In genomic region chr6:13462380-13463326, GRCh38 we compare ENCODE assay signal across 11 cellular contexts. TPM values are rescaled to one million over a fixed set of nuclear protein-coding genes. Genes with fewer than 3 reads are reported as not detected.
A peak's percentile ranks its signal among the peaks of the same experiment; 100 is the strongest.
DNase-seq lines count a peak whose midpoint lies in the region; ATAC-seq and TF ChIP-seq lines count a peak whose summit lies in the region.
"Had no signal": no experiment of that assay in that cellular context is flagged by ENCODE, and none has a peak within 500 bp of the region (broad histone marks: within the 10 kb centered on the region; RNA-seq: fewer than 3 reads in every experiment).

No MANE protein-coding gene starts in this region.

- H3K36me3 Mint-ChIP-seq in WTC11 (no peaks in the 10 kb centered on the region), immature natural killer cell (peaks cover 0 to 16% (median 16%) of the 10 kb centered on the region in 3 donors)

- no peak for TF ChIP-seq CTCF in WTC11 (IDR thresholded peaks at IDR 0.05)

- H3K27ac Mint-ChIP-seq in WTC11: peak overlapping the region; percentile 87
- peak overlapping the region; percentile 78 to 100 (median 84) for H3K27ac Mint-ChIP-seq in immature natural killer cell
- H3K27ac Mint-ChIP-seq: progenitor cell of endocrine pancreas had no signal

- DNase-seq in AG08395 (ENCODE audit: low spot score) (peak; percentile 78), Daoy (ENCODE audit: low read depth) (peak; percentile 64), WTC11 (ENCODE audit: low spot score) (no peak), immature natural killer cell (no peak), cortex of kidney (lab: John Stamatoyannopoulos, UW) (no peak), NCI-H1048 (lab: John Stamatoyannopoulos, UW) (no peak), NCI-H510A treated with DMSO at 0.1 percent for 48 hours (lab: John Stamatoyannopoulos, UW) (no peak)
- DNase-seq: NCI-H1417 had no signal

- peak; percentile 66 for ATAC-seq in WTC11
- ATAC-seq in HG03175 (IDR thresholded peaks at IDR 0.05; ENCODE audit: unreplicated experiment): no peak
- ATAC-seq: gastroesophageal sphincter had no signal

- H3K27me3 Mint-ChIP-seq in WTC11 (ENCODE audit: low read depth) (no peaks in the 10 kb centered on the region), immature natural killer cell (ENCODE audit: low read depth in 3 of 3) (peaks cover 0 to 1% (median 0%) of the 10 kb centered on the region in 3 donors)

- H3K9me3 Mint-ChIP-seq in WTC11 (no peaks in the 10 kb centered on the region), immature natural killer cell (no peaks in the 10 kb centered on the region)

- CTCF ChIA-PET in WTC11 (lab: Charles Lee): interaction anchor here (1.1 to 1.8 kb wide), 3 partner anchors 112 to 162 kb away, joined by 5 to 8 read pairs (median 7); partner anchors contain the start of gene SIRT5

- POLR2A ChIA-PET in WTC11 (lab: Charles Lee): interaction anchor here (0.7 to 1.8 kb wide), 2 partner anchors 11 to 24 kb away, joined by 3 to 7 read pairs; partner anchors contain the start of gene GFOD1

- H3K4me3 Mint-ChIP-seq in WTC11 (peak overlapping the region; percentile 54), immature natural killer cell (peak overlapping the region; percentile 15 to 70 (median 65))

- H3K4me1 Mint-ChIP-seq in WTC11 (peaks cover 55% of the 10 kb centered on the region), immature natural killer cell (peaks cover 94 to 100% of the 10 kb centered on the region in 2 donors)

TF ChIP-seq in WTC11, 78 proteins besides CTCF, POLR2A, EP300 and RAD21:
- TF ChIP-seq GRHL2 (CRISPR knock-in tag; IDR thresholded peaks at IDR 0.05; ENCODE audit: insufficient replicate concordance, severe bottlenecking) (no peak), ZNF263 (CRISPR knock-in tag; IDR thresholded peaks at IDR 0.05; ENCODE audit: low read depth) (no peak)
- TF ChIP-seq, protein P1, sequence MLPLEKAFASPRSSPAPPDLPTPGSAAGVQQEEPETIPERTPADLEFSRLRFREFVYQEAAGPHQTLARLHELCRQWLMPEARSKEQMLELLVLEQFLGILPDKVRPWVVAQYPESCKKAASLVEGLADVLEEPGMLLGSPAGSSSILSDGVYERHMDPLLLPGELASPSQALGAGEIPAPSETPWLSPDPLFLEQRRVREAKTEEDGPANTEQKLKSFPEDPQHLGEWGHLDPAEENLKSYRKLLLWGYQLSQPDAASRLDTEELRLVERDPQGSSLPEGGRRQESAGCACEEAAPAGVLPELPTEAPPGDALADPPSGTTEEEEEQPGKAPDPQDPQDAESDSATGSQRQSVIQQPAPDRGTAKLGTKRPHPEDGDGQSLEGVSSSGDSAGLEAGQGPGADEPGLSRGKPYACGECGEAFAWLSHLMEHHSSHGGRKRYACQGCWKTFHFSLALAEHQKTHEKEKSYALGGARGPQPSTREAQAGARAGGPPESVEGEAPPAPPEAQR (CRISPR knock-in tag; IDR thresholded peaks at IDR 0.05): no peak
- TF ChIP-seq, protein P2, sequence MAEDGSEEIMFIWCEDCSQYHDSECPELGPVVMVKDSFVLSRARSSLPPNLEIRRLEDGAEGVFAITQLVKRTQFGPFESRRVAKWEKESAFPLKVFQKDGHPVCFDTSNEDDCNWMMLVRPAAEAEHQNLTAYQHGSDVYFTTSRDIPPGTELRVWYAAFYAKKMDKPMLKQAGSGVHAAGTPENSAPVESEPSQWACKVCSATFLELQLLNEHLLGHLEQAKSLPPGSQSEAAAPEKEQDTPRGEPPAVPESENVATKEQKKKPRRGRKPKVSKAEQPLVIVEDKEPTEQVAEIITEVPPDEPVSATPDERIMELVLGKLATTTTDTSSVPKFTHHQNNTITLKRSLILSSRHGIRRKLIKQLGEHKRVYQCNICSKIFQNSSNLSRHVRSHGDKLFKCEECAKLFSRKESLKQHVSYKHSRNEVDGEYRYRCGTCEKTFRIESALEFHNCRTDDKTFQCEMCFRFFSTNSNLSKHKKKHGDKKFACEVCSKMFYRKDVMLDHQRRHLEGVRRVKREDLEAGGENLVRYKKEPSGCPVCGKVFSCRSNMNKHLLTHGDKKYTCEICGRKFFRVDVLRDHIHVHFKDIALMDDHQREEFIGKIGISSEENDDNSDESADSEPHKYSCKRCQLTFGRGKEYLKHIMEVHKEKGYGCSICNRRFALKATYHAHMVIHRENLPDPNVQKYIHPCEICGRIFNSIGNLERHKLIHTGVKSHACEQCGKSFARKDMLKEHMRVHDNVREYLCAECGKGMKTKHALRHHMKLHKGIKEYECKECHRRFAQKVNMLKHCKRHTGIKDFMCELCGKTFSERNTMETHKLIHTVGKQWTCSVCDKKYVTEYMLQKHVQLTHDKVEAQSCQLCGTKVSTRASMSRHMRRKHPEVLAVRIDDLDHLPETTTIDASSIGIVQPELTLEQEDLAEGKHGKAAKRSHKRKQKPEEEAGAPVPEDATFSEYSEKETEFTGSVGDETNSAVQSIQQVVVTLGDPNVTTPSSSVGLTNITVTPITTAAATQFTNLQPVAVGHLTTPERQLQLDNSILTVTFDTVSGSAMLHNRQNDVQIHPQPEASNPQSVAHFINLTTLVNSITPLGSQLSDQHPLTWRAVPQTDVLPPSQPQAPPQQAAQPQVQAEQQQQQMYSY (CRISPR knock-in tag; IDR thresholded peaks at IDR 0.05): peak; percentile 88

RNA-seq across cellular contexts. Expression of gene GFOD1, which starts 24.7 kb away (rescaled TPM):
- 4.5 and 6.3 TPM in 2 replicates for total RNA-seq in Daoy (2014; rRNA removed; shearing (Covaris generic))
- total RNA-seq in WTC11 (2021): 5.2 to 8.5 TPM (median 5.8 TPM) in 3 replicates
- polyA plus RNA-seq in immature natural killer cell: 10 to 100 TPM; 22.5 to 68.8 (median 49.3) TPM

Comparison
In these comparisons a context has a peak if more than half of its experiments do, and no peak if none do; other contexts are left out.
1. DNase-seq: peak in AG08395 (single experiment) and Daoy (single experiment); none in WTC11 (single experiment), immature natural killer cell (0 of 3), cortex of kidney (single experiment), NCI-H1048 (single experiment) and NCI-H510A treated with DMSO at 0.1 percent for 48 hours (single experiment).